16 cellular contexts compared by ENCODE assay signal in the genomic region with DNA sequence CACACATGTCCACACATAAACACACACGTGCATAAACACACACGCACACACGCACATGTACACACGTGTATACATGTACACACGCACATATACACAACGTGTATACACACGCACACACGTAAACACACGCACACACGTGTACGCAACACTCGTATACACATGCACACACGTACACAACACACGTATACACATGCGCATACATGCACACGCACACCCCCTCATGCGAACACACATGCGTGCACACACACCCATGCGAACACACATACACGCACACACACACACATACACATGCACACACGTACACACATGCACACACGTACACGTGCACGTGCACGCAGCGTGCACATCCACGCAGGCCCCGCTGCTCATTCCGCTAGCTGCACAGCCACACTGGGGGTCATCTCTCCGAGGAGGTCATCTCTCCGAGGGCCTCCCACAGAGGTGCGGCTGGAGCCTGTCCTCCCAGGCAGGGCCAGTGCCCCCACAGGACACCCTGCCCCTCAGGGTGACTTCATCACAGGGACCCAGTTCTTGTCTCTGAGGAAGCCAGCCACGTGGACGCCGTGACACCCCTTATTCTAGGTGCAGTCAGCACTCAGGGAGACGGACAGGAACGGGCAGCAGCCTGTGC. TPM values are rescaled to one million over a fixed set of nuclear protein-coding genes. Genes with fewer than 3 reads are reported as not detected.
DNase-seq lines count a peak whose midpoint lies in the region; ATAC-seq, FAIRE-seq and TF ChIP-seq lines count a peak whose summit lies in the region.
"Had no signal": no experiment of that assay in that cellular context is flagged by ENCODE, and none has a peak within 500 bp of the region (broad histone marks: within the 10 kb centered on the region; RNA-seq: fewer than 3 reads in every experiment).

No MANE protein-coding gene starts in this region.

- H2AFZ ChIP-seq in HepG2 (ENCODE audit: low read length), result no peak overlapping the region

- POLR2A ChIA-PET in HepG2 (lab: Yijun Ruan, JAX), result no interaction called here

- TF ChIP-seq RAD21 in HepG2 (CRISPR knock-in tag; IDR thresholded peaks at IDR 0.05), result no peak

- CTCF ChIA-PET in HepG2 (lab: Yijun Ruan, JAX; ENCODE audit: low intra/inter-chr PET ratio, low total read pairs), result no interaction called here

- BruUV-seq in HepG2 (replicated peaks; lab: Mats Ljungman, UMichigan), result no TSS peak

- no peak for FAIRE-seq in HepG2 (lab: Jason Lieb, UNC)
- FAIRE-seq in urothelium cell line (lab: Jason Lieb, UNC), result peak; percentile 100

- H3K36me3 ChIP-seq in HepG2 (replicated peaks in 1 of 2; ENCODE audit: control insufficient read depth in 1 of 2, insufficient read depth in 2 of 2, low read length in 2 of 2), result peaks cover 3 to 7% of the 10 kb centered on the region in 2 experiments; a peak in 2 of 5 replicates
- peaks cover 0 to 6% (median 1%) of the 10 kb centered on the region in 4 donors for H3K36me3 ChIP-seq in right lobe of liver
- H3K36me3 ChIP-seq: MG63 had no signal

- WGBS in HepG2 (ENCODE audit: low lambda C conversion rate), result 97% methylated on average over 37 of the region's 37 CpGs
- 89% methylated on average over 22 of the region's 37 CpGs for WGBS in right lobe of liver (ENCODE audit: insufficient coverage, low coverage, low lambda C conversion rate, missing lambda C conversion rate)

- peaks cover 7% of the 10 kb centered on the region for H3K27me3 Mint-ChIP-seq in glutamatergic neuron (ENCODE audit: unreplicated experiment)

- no peaks in the 10 kb centered on the region for H3K9me3 ChIP-seq in HepG2 (ENCODE audit: low read length)
- no peaks in the 10 kb centered on the region for H3K9me3 ChIP-seq in right lobe of liver
- H3K9me3 ChIP-seq: MG63 had no signal

- DNase-seq in HepG2 (ENCODE audit: low spot score) (no peak), right lobe of liver (no peak), glutamatergic neuron (no peak), urothelium cell line (ENCODE audit: low spot score) (no peak)
- no peak for DNase-seq in activated CD4-positive, alpha-beta T cell treated with anti-CD3 and anti-CD28 coated beads for 1 hour
- DNase-seq: 8988T, C1 segment of cervical spinal cord, GOT3, HFFc6, MG63, NCI-H1092 treated with DMSO at 0.1 percent for 48 hours, NCI-H1694 treated with DMSO at 0.1 percent for 48 hours, NCI-H446, PC-3 had no signal

- ATAC-seq in HepG2 (no peak), right lobe of liver (no peak), HG03342 (IDR thresholded peaks at IDR 0.05; ENCODE audit: unreplicated experiment) (no peak)
- ATAC-seq: PC-3 had no signal

- peaks cover 4% of the 10 kb centered on the region for H3K36me3 Mint-ChIP-seq in glutamatergic neuron (ENCODE audit: unreplicated experiment)

- H3K4me3 Mint-ChIP-seq in glutamatergic neuron (ENCODE audit: unreplicated experiment), result no peak overlapping the region
- H3K4me3 Mint-ChIP-seq: HFFc6 had no signal

- H3K27ac ChIP-seq in HepG2 (ENCODE audit: extremely low read length, insufficient read depth, low read length) (no peak overlapping the region), right lobe of liver (no peak overlapping the region)

- TF ChIP-seq CTCF in HepG2 (CRISPR knock-in tag; IDR thresholded peaks at IDR 0.05) (no peak), right lobe of liver (IDR thresholded peaks at IDR 0.05) (no peak), glutamatergic neuron (IDR thresholded peaks at IDR 0.05; ENCODE audit: partially characterized antibody, unreplicated experiment) (no peak)

- no peaks in the 10 kb centered on the region for H3K4me1 ChIP-seq in HepG2 (ENCODE audit: insufficient read depth, low read length)
- peaks cover 0 to 6% (median 3%) of the 10 kb centered on the region in 4 donors for H3K4me1 ChIP-seq in right lobe of liver

- H3K79me2 ChIP-seq in HepG2 (ENCODE audit: insufficient read depth, low read length), result peaks cover 2% of the 10 kb centered on the region

- H3K27me3 ChIP-seq in HepG2 (ENCODE audit: control insufficient read depth in 1 of 2, insufficient read depth in 2 of 2, low read length in 2 of 2) (no peaks in the 10 kb centered on the region), right lobe of liver (no peaks in the 10 kb centered on the region)
- H3K27me3 ChIP-seq: MG63 had no signal

- peaks cover 10% of the 10 kb centered on the region for H3K4me1 Mint-ChIP-seq in glutamatergic neuron (ENCODE audit: low read depth, unreplicated experiment)

- peak overlapping the region; percentile 22 for H3K27ac Mint-ChIP-seq in glutamatergic neuron (ENCODE audit: unreplicated experiment)
- H3K27ac Mint-ChIP-seq: HFFc6 had no signal

- TF ChIP-seq EP300 in HepG2 (IDR thresholded peaks at IDR 0.05; ENCODE audit: low read depth in 2 of 2, low read length in 2 of 2), result no peak
- TF ChIP-seq EP300 in HepG2 (CRISPR knock-in tag; IDR thresholded peaks at IDR 0.05; ENCODE audit: borderline replicate concordance), result no peak

- no peak overlapping the region for H3K4me2 ChIP-seq in HepG2 (ENCODE audit: low read depth, low read length)

- H4K20me1 ChIP-seq in HepG2 (ENCODE audit: insufficient read depth, low read length), result no peaks in the 10 kb centered on the region

- no peak overlapping the region for H3K9ac ChIP-seq in HepG2 (ENCODE audit: insufficient read depth, low read depth, low read length)

- H3K4me3 ChIP-seq in HepG2 (replicated peaks in 1 of 3; ENCODE audit: insufficient read depth in 1 of 3, low read depth in 2 of 3, low read length in 3 of 3) (no peak overlapping the region), right lobe of liver (no peak overlapping the region)
- H3K4me3 ChIP-seq: MG63 had no signal

- in situ Hi-C loops in HepG2 (cut with HindIII; ENCODE audit: extremely low pct_ligation_motif_present, low pct_unique_long_range_greater_than_20kb), result no loop called here

- TF ChIP-seq POLR2A in HepG2 (IDR thresholded peaks at IDR 0.05; ENCODE audit: insufficient read depth in 1 of 2, low read depth in 2 of 2, low read length in 2 of 2), result no peak
- TF ChIP-seq POLR2A in right lobe of liver (IDR thresholded peaks at IDR 0.05), result no peak

- H3K9me3 Mint-ChIP-seq in glutamatergic neuron (ENCODE audit: unreplicated experiment), result peaks cover 1% of the 10 kb centered on the region
- H3K9me3 Mint-ChIP-seq: HFFc6 had no signal

- intact Hi-C loops in HepG2 (cut with micrococcal nuclease; ENCODE audit: unreplicated experiment) (no loop called here), right lobe of liver (cut with DNase I) (no loop called here)

RNA-seq across cellular contexts. Expression of a gene that starts 25.9 kb away (rescaled TPM):
- total RNA-seq in HepG2 (2016; rRNA removed; fragmentation: Illumina TruSeq; extraction: Trizol) (11.7 and 31.7 TPM in 2 replicates), right lobe of liver (not detected), glutamatergic neuron (ENCODE audit: unreplicated experiment) (1.3 TPM)
- total RNA-seq in HepG2 (2016; cell fraction: cytosol; rRNA removed; fragmentation: Illumina TruSeq; extraction: Trizol; ENCODE audit: low read depth), result 6.8 and 8.3 TPM in 2 replicates
- 10.2 and 31.7 TPM in 2 replicates for total RNA-seq in HepG2 (2016; cell fraction: insoluble cytoplasmic fraction; rRNA removed; fragmentation: Illumina TruSeq; extraction: Trizol)
- 10.9 and 11.0 TPM in 2 replicates for total RNA-seq in HepG2 (2016; cell fraction: membrane; rRNA removed; fragmentation: Illumina TruSeq; extraction: Trizol)
- 35.8 and 47.0 TPM in 2 replicates for total RNA-seq in HepG2 (2016; cell fraction: nucleus; rRNA removed; fragmentation: Illumina TruSeq; extraction: Trizol)
- 19.5 and 32.7 TPM in 2 replicates for polyA plus RNA-seq in HepG2 (2011; rRNA removed)
- 9.5 and 22.3 TPM in 2 replicates for polyA plus RNA-seq in HepG2 (2011; cell fraction: cytosol; rRNA removed)
- 171 and 205 TPM in 2 replicates for polyA plus RNA-seq in HepG2 (2011; cell fraction: nucleus; rRNA removed)
- polyA plus RNA-seq in HepG2 (2012), result 20.0 and 28.3 TPM in 2 replicates
- 5.5 and 6.2 TPM in 2 replicates for polyA plus RNA-seq in HepG2 (2016; cell fraction: cytosol; fragmentation: Illumina TruSeq; extraction: Trizol; ENCODE audit: low read depth)
- polyA plus RNA-seq in HepG2 (2016; cell fraction: insoluble cytoplasmic fraction; fragmentation: Illumina TruSeq; extraction: Trizol; ENCODE audit: low read depth), result 14.3 and 20.7 TPM in 2 replicates
- 8.5 and 9.6 TPM in 2 replicates for polyA plus RNA-seq in HepG2 (2016; cell fraction: membrane; fragmentation: Illumina TruSeq; extraction: Trizol; ENCODE audit: low read depth)
- 135 and 137 TPM in 2 replicates for polyA plus RNA-seq in HepG2 (2016; cell fraction: nucleus; fragmentation: Illumina TruSeq; extraction: Trizol; ENCODE audit: insufficient read depth, low read depth)
- 66.3 TPM in 1 of 2 replicates, not detected in the other for polyA minus RNA-seq in HepG2 (2011; rRNA and poly(A)+ RNA removed; ENCODE audit: low replicate concordance)
- polyA minus RNA-seq in HepG2 (2011; cell fraction: cytosol; rRNA and poly(A)+ RNA removed), result 26.5 and 32.3 TPM in 2 replicates
- polyA minus RNA-seq in HepG2 (2011; cell fraction: nucleus; rRNA and poly(A)+ RNA removed), result 88.4 and 113 TPM in 2 replicates
- total RNA-seq: PC-3, SK-MEL-5 had no signal

RNA-seq across cellular contexts. Expression of a gene that starts 33.5 kb away (rescaled TPM):
- total RNA-seq in HepG2 (2016; rRNA removed; fragmentation: Illumina TruSeq; extraction: Trizol) (6.5 and 11.5 TPM in 2 replicates), right lobe of liver (1 to 10 TPM; 3.2 to 6.5 (median 4.0) TPM), glutamatergic neuron (ENCODE audit: unreplicated experiment) (18.4 TPM)
- total RNA-seq in HepG2 (2016; cell fraction: cytosol; rRNA removed; fragmentation: Illumina TruSeq; extraction: Trizol; ENCODE audit: low read depth), result 2.6 and 3.0 TPM in 2 replicates
- total RNA-seq in HepG2 (2016; cell fraction: insoluble cytoplasmic fraction; rRNA removed; fragmentation: Illumina TruSeq; extraction: Trizol), result 7.4 and 15.2 TPM in 2 replicates
- total RNA-seq in HepG2 (2016; cell fraction: membrane; rRNA removed; fragmentation: Illumina TruSeq; extraction: Trizol), result 7.6 and 8.2 TPM in 2 replicates
- 21.5 and 23.4 TPM in 2 replicates for total RNA-seq in HepG2 (2016; cell fraction: nucleus; rRNA removed; fragmentation: Illumina TruSeq; extraction: Trizol)
- 21.0 and 21.7 TPM in 2 replicates for polyA plus RNA-seq in HepG2 (2011; rRNA removed)
- polyA plus RNA-seq in HepG2 (2011; cell fraction: cytosol; rRNA removed), result 12.5 and 14.3 TPM in 2 replicates
- 59.5 and 79.7 TPM in 2 replicates for polyA plus RNA-seq in HepG2 (2011; cell fraction: nucleus; rRNA removed)
- polyA plus RNA-seq in HepG2 (2012), result 14.5 and 16.2 TPM in 2 replicates
- 2.2 and 2.3 TPM in 2 replicates for polyA plus RNA-seq in HepG2 (2016; cell fraction: cytosol; fragmentation: Illumina TruSeq; extraction: Trizol; ENCODE audit: low read depth)
- polyA plus RNA-seq in HepG2 (2016; cell fraction: insoluble cytoplasmic fraction; fragmentation: Illumina TruSeq; extraction: Trizol; ENCODE audit: low read depth), result 11.0 and 11.3 TPM in 2 replicates
- polyA plus RNA-seq in HepG2 (2016; cell fraction: membrane; fragmentation: Illumina TruSeq; extraction: Trizol; ENCODE audit: low read depth), result 3.6 and 3.8 TPM in 2 replicates
- 32.8 and 35.0 TPM in 2 replicates for polyA plus RNA-seq in HepG2 (2016; cell fraction: nucleus; fragmentation: Illumina TruSeq; extraction: Trizol; ENCODE audit: insufficient read depth, low read depth)
- 12.8 and 23.5 TPM in 2 replicates for polyA minus RNA-seq in HepG2 (2011; rRNA and poly(A)+ RNA removed; ENCODE audit: low replicate concordance)
- 3.6 and 5.4 TPM in 2 replicates for polyA minus RNA-seq in HepG2 (2011; cell fraction: cytosol; rRNA and poly(A)+ RNA removed)
- polyA minus RNA-seq in HepG2 (2011; cell fraction: nucleus; rRNA and poly(A)+ RNA removed), result 50.6 and 61.9 TPM in 2 replicates

RNA-seq across cellular contexts. Expression of a gene that starts 35.5 kb away (rescaled TPM):
- total RNA-seq in HepG2 (2016; rRNA removed; fragmentation: Illumina TruSeq; extraction: Trizol), result 0.84 and 2.0 TPM in 2 replicates
- total RNA-seq in HepG2 (2016; cell fraction: cytosol; rRNA removed; fragmentation: Illumina TruSeq; extraction: Trizol; ENCODE audit: low read depth), result 0.91 and 1.1 TPM in 2 replicates
- total RNA-seq in HepG2 (2016; cell fraction: insoluble cytoplasmic fraction; rRNA removed; fragmentation: Illumina TruSeq; extraction: Trizol), result 0.89 and 1.2 TPM in 2 replicates
- 1.9 and 2.7 TPM in 2 replicates for total RNA-seq in HepG2 (2016; cell fraction: membrane; rRNA removed; fragmentation: Illumina TruSeq; extraction: Trizol)
- 1.1 and 3.4 TPM in 2 replicates for total RNA-seq in HepG2 (2016; cell fraction: nucleus; rRNA removed; fragmentation: Illumina TruSeq; extraction: Trizol)
- 15.9 and 17.2 TPM in 2 replicates for polyA plus RNA-seq in HepG2 (2011; rRNA removed)
- 11.4 and 22.4 TPM in 2 replicates for polyA plus RNA-seq in HepG2 (2011; cell fraction: cytosol; rRNA removed)
- 18.2 and 25.0 TPM in 2 replicates for polyA plus RNA-seq in HepG2 (2011; cell fraction: nucleus; rRNA removed)
- polyA plus RNA-seq in HepG2 (2012), result 4.5 and 5.3 TPM in 2 replicates
- polyA plus RNA-seq in HepG2 (2016; cell fraction: cytosol; fragmentation: Illumina TruSeq; extraction: Trizol; ENCODE audit: low read depth), result 2.1 and 2.2 TPM in 2 replicates
- polyA plus RNA-seq in HepG2 (2016; cell fraction: insoluble cytoplasmic fraction; fragmentation: Illumina TruSeq; extraction: Trizol; ENCODE audit: low read depth), result 0.78 and 1.3 TPM in 2 replicates
- polyA plus RNA-seq in HepG2 (2016; cell fraction: membrane; fragmentation: Illumina TruSeq; extraction: Trizol; ENCODE audit: low read depth), result 2.3 and 3.4 TPM in 2 replicates
- polyA plus RNA-seq in HepG2 (2016; cell fraction: nucleus; fragmentation: Illumina TruSeq; extraction: Trizol; ENCODE audit: insufficient read depth, low read depth), result 2.2 and 2.5 TPM in 2 replicates
- polyA minus RNA-seq in HepG2 (2011; rRNA and poly(A)+ RNA removed; ENCODE audit: low replicate concordance), result 0.87 and 47.8 TPM in 2 replicates
- polyA minus RNA-seq in HepG2 (2011; cell fraction: cytosol; rRNA and poly(A)+ RNA removed), result 6.9 and 9.1 TPM in 2 replicates
- polyA minus RNA-seq in HepG2 (2011; cell fraction: nucleus; rRNA and poly(A)+ RNA removed), result 9.3 and 14.0 TPM in 2 replicates
- total RNA-seq in right lobe of liver, result 10 to 100 TPM; 13.3 to 45.3 (median 22.8) TPM
- 3.1 TPM for total RNA-seq in glutamatergic neuron (ENCODE audit: unreplicated experiment)

RNA-seq across cellular contexts. Expression of a gene that starts 54.4 kb away (rescaled TPM):
- total RNA-seq in HepG2 (2016; rRNA removed; fragmentation: Illumina TruSeq; extraction: Trizol) (18.3 and 24.6 TPM in 2 replicates), right lobe of liver (1 to 10 TPM; 1.4 to 4.2 (median 2.7) TPM), glutamatergic neuron (ENCODE audit: unreplicated experiment) (61.1 TPM)
- total RNA-seq in HepG2 (2016; cell fraction: cytosol; rRNA removed; fragmentation: Illumina TruSeq; extraction: Trizol; ENCODE audit: low read depth), result 23.5 and 25.0 TPM in 2 replicates
- 16.6 and 27.2 TPM in 2 replicates for total RNA-seq in HepG2 (2016; cell fraction: insoluble cytoplasmic fraction; rRNA removed; fragmentation: Illumina TruSeq; extraction: Trizol)
- 46.3 and 47.4 TPM in 2 replicates for total RNA-seq in HepG2 (2016; cell fraction: membrane; rRNA removed; fragmentation: Illumina TruSeq; extraction: Trizol)
- 13.2 TPM in 2 replicates for total RNA-seq in HepG2 (2016; cell fraction: nucleus; rRNA removed; fragmentation: Illumina TruSeq; extraction: Trizol)
- 10.5 and 15.0 TPM in 2 replicates for polyA plus RNA-seq in HepG2 (2011; rRNA removed)
- 11.8 and 14.5 TPM in 2 replicates for polyA plus RNA-seq in HepG2 (2011; cell fraction: cytosol; rRNA removed)
- 19.8 and 24.0 TPM in 2 replicates for polyA plus RNA-seq in HepG2 (2011; cell fraction: nucleus; rRNA removed)
- 15.3 and 21.4 TPM in 2 replicates for polyA plus RNA-seq in HepG2 (2012)
- polyA plus RNA-seq in HepG2 (2016; cell fraction: cytosol; fragmentation: Illumina TruSeq; extraction: Trizol; ENCODE audit: low read depth), result 24.2 and 28.1 TPM in 2 replicates
- 17.0 and 28.9 TPM in 2 replicates for polyA plus RNA-seq in HepG2 (2016; cell fraction: insoluble cytoplasmic fraction; fragmentation: Illumina TruSeq; extraction: Trizol; ENCODE audit: low read depth)
- polyA plus RNA-seq in HepG2 (2016; cell fraction: membrane; fragmentation: Illumina TruSeq; extraction: Trizol; ENCODE audit: low read depth), result 45.2 and 45.4 TPM in 2 replicates
- 26.8 and 30.8 TPM in 2 replicates for polyA plus RNA-seq in HepG2 (2016; cell fraction: nucleus; fragmentation: Illumina TruSeq; extraction: Trizol; ENCODE audit: insufficient read depth, low read depth)
- polyA minus RNA-seq in HepG2 (2011; rRNA and poly(A)+ RNA removed; ENCODE audit: low replicate concordance), result 3.5 and 14.9 TPM in 2 replicates
- polyA minus RNA-seq in HepG2 (2011; cell fraction: cytosol; rRNA and poly(A)+ RNA removed), result 7.5 and 11.2 TPM in 2 replicates
- polyA minus RNA-seq in HepG2 (2011; cell fraction: nucleus; rRNA and poly(A)+ RNA removed), result 5.2 and 7.6 TPM in 2 replicates
